ENCODE assay signal across 14 cellular contexts in the genomic region with DNA sequence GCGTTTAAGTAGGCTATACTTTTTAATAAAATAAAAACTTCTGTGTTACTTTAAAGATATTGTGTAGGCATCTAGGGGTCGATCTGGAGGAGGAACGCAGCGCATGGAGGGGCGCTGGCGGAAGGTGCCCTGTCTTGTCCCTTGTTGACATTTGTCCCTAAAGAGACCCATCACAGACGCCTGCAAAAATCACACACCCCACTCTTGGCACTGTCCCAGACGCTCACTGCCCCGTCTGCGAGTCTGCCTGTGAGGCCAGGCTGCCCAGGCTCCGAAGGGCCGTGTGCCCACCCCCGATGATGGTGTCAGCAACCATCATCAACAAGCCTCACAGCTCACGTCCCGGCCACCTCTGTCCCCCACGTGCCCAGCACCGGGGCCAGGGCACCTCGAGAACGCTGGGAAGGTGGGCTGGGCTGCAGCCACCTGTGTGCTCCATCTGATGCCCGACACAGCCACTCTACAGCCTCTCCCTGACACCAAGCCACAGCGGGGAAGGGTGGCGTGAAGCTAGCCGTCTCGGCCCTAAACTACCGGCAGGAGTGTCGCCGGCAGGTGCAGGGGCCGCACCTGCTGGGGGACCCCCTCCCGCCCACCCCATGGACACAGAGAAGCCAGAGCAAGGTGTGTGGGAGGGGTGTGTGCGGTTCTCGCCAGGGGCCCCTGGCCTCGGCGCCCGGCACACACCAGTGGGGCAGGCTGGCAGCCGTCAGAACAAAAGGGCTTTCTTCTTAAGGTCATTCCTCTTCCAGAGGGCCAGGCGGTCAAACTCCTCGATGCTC. TPM values are rescaled to one million over a fixed set of nuclear protein-coding genes. Genes with fewer than 3 reads are reported as not detected.
DNase-seq lines count a peak whose midpoint lies in the region; ATAC-seq and TF ChIP-seq lines count a peak whose summit lies in the region.
"Had no signal": no experiment of that assay in that cellular context is flagged by ENCODE, and none has a peak within 500 bp of the region (broad histone marks: within the 10 kb centered on the region; RNA-seq: fewer than 3 reads in every experiment).

No MANE protein-coding gene starts in this region.

- H3K36me3 ChIP-seq in left ventricle myocardium inferior, result no peaks in the 10 kb centered on the region
- H3K36me3 ChIP-seq in effector memory CD4-positive, alpha-beta T cell (ENCODE audit: control insufficient read depth, insufficient read depth, low read length), result no peaks in the 10 kb centered on the region
- H3K36me3 ChIP-seq: BE2C, SJSA1 had no signal

- in situ Hi-C loops in ACHN (cut with HindIII; ENCODE audit: low pct_ligation_motif_present, low pct_unique_long_range_greater_than_20kb, low sequenced_read_pairs), result no loop called here

- H3K9me3 ChIP-seq in left ventricle myocardium inferior (replicated peaks), result no peaks in the 10 kb centered on the region
- no peaks in the 10 kb centered on the region for H3K9me3 ChIP-seq in effector memory CD4-positive, alpha-beta T cell (ENCODE audit: control insufficient read depth, low read length)
- H3K9me3 ChIP-seq: BE2C, SJSA1 had no signal

- H3K4me1 ChIP-seq in left ventricle myocardium inferior, result peaks cover 55% of the 10 kb centered on the region
- H3K4me1 ChIP-seq in effector memory CD4-positive, alpha-beta T cell (ENCODE audit: control insufficient read depth, insufficient read depth, low read length, poor library complexity, severe bottlenecking), result peaks cover 37% of the 10 kb centered on the region

- peak overlapping the region; percentile 58 for H3K4me3 Mint-ChIP-seq in natural killer cell treated with Interleukin-12 subunit alpha and Interleukin-12 subunit beta and Interleukin-15 and Interleukin-18, amount 100 ng/mL, for 72 hours
- peak overlapping the region; percentile 98 for H3K4me3 Mint-ChIP-seq in stimulated activated effector memory CD8-positive, alpha-beta T cell treated with anti-CD3 and anti-CD28 coated beads, Interleukin-12 subunit alpha, Interleukin-12 subunit beta, amount 100 ng/mL, for 72 hours
- H3K4me3 Mint-ChIP-seq: CD8-positive, alpha-beta T cell had no signal

- peaks cover 0 to 6% of the 10 kb centered on the region in 2 donors for H3K27me3 Mint-ChIP-seq in natural killer cell treated with Interleukin-12 subunit alpha and Interleukin-12 subunit beta and Interleukin-15 and Interleukin-18, amount 100 ng/mL, for 72 hours

- H3K27ac ChIP-seq in left ventricle myocardium inferior (replicated peaks) (no peak overlapping the region), RWPE1 (peak overlapping the region; percentile 93; the same call in 1 of the 2 replicates)
- no peak overlapping the region for H3K27ac ChIP-seq in effector memory CD4-positive, alpha-beta T cell (ENCODE audit: insufficient read depth, low read length, poor library complexity, severe bottlenecking)
- H3K27ac ChIP-seq: SJSA1 had no signal

- CTCF ChIA-PET in RWPE1 (lab: Yijun Ruan, JAX), result no interaction called here

- POLR2A ChIA-PET in RWPE1 (lab: Yijun Ruan, JAX; ENCODE audit: low non-redundant PET), result no interaction called here

- ATAC-seq in Right ventricle myocardium inferior (no peak), HG03354 (IDR thresholded peaks at IDR 0.05; ENCODE audit: poor library complexity, severe bottlenecking, unreplicated experiment) (no peak)
- ATAC-seq in natural killer cell treated with Interleukin-12 subunit alpha and Interleukin-12 subunit beta and Interleukin-15 and Interleukin-18, amount 100 ng/mL, for 72 hours, result no peak
- no peak for ATAC-seq in stimulated activated effector memory CD8-positive, alpha-beta T cell treated with anti-CD3 and anti-CD28 coated beads, Interleukin-12 subunit alpha, Interleukin-12 subunit beta, amount 100 ng/mL, for 72 hours
- ATAC-seq: CD8-positive, alpha-beta T cell had no signal

- H3K27ac Mint-ChIP-seq in natural killer cell treated with Interleukin-12 subunit alpha and Interleukin-12 subunit beta and Interleukin-15 and Interleukin-18, amount 100 ng/mL, for 72 hours, result peak overlapping the region; percentile 47 to 56
- H3K27ac Mint-ChIP-seq in stimulated activated effector memory CD8-positive, alpha-beta T cell treated with anti-CD3 and anti-CD28 coated beads, Interleukin-12 subunit alpha, Interleukin-12 subunit beta, amount 100 ng/mL, for 72 hours, result peak overlapping the region; percentile 98

- H3K27me3 ChIP-seq in left ventricle myocardium inferior (ENCODE audit: low read depth), result no peaks in the 10 kb centered on the region
- no peaks in the 10 kb centered on the region for H3K27me3 ChIP-seq in effector memory CD4-positive, alpha-beta T cell (replicated peaks; ENCODE audit: control insufficient read depth, insufficient read depth, low read length, poor library complexity, severe bottlenecking)
- H3K27me3 ChIP-seq: BE2C, SJSA1 had no signal

- no peaks in the 10 kb centered on the region for H3K36me3 Mint-ChIP-seq in natural killer cell treated with Interleukin-12 subunit alpha and Interleukin-12 subunit beta and Interleukin-15 and Interleukin-18, amount 100 ng/mL, for 72 hours
- H3K36me3 Mint-ChIP-seq in stimulated activated effector memory CD8-positive, alpha-beta T cell treated with anti-CD3 and anti-CD28 coated beads, Interleukin-12 subunit alpha, Interleukin-12 subunit beta, amount 100 ng/mL, for 72 hours, result peaks cover 20% of the 10 kb centered on the region

- no peak overlapping the region for H3K4me3 ChIP-seq in left ventricle myocardium inferior
- no peak overlapping the region for H3K4me3 ChIP-seq in effector memory CD4-positive, alpha-beta T cell (ENCODE audit: insufficient read depth, low read depth, low read length, poor library complexity, severe bottlenecking)
- H3K4me3 ChIP-seq: SJSA1 had no signal

- peaks cover 65 to 70% of the 10 kb centered on the region in 2 donors for H3K4me1 Mint-ChIP-seq in natural killer cell treated with Interleukin-12 subunit alpha and Interleukin-12 subunit beta and Interleukin-15 and Interleukin-18, amount 100 ng/mL, for 72 hours (ENCODE audit: low read depth in 2 of 2)
- peaks cover 80% of the 10 kb centered on the region for H3K4me1 Mint-ChIP-seq in stimulated activated effector memory CD8-positive, alpha-beta T cell treated with anti-CD3 and anti-CD28 coated beads, Interleukin-12 subunit alpha, Interleukin-12 subunit beta, amount 100 ng/mL, for 72 hours

- intact Hi-C loops in Right ventricle myocardium inferior (cut with DNase I), result no loop called here
- intact Hi-C loops in left ventricle myocardium inferior (cut with micrococcal nuclease), result no loop called here

- H3K9me3 Mint-ChIP-seq in natural killer cell treated with Interleukin-12 subunit alpha and Interleukin-12 subunit beta and Interleukin-15 and Interleukin-18, amount 100 ng/mL, for 72 hours, result no peaks in the 10 kb centered on the region
- no peaks in the 10 kb centered on the region for H3K9me3 Mint-ChIP-seq in stimulated activated effector memory CD8-positive, alpha-beta T cell treated with anti-CD3 and anti-CD28 coated beads, Interleukin-12 subunit alpha, Interleukin-12 subunit beta, amount 100 ng/mL, for 72 hours
- H3K9me3 Mint-ChIP-seq: CD8-positive, alpha-beta T cell had no signal

- DNase-seq in Right ventricle myocardium inferior (ENCODE audit: missing footprints) (peak; percentile 61), left ventricle myocardium inferior (no peak), RWPE1 (ENCODE audit: low spot score) (no peak), ACHN (no peak)
- peak; percentile 50 for DNase-seq in natural killer cell treated with Interleukin-12 subunit alpha and Interleukin-12 subunit beta and Interleukin-15 and Interleukin-18, amount 100 ng/mL, for 72 hours (ENCODE audit: low spot score)
- no peak for DNase-seq in stimulated activated effector memory CD8-positive, alpha-beta T cell treated with anti-CD3 and anti-CD28 coated beads, Interleukin-12 subunit alpha, Interleukin-12 subunit beta, amount 100 ng/mL, for 72 hours (ENCODE audit: low spot score in 2 of 2)
- DNase-seq in effector memory CD4-positive, alpha-beta T cell, result no peak
- DNase-seq: BE2C; CD8-positive, alpha-beta T cell; NCI-H1417 treated with DMSO at 0.1 percent for 48 hours; NCI-H2029 treated with DMSO at 0.1 percent for 48 hours; NCI-H510A treated with DMSO at 0.1 percent for 48 hours had no signal

- no peak for TF ChIP-seq CTCF in left ventricle myocardium inferior (IDR thresholded peaks at IDR 0.05; ENCODE audit: borderline replicate concordance)
- TF ChIP-seq CTCF in RWPE1 (conservative IDR thresholded peaks at IDR 0.05; ENCODE audit: low read depth), result no peak

RNA-seq across cellular contexts. Expression of a gene that starts 26.8 kb away (rescaled TPM):
- total RNA-seq in Right ventricle myocardium inferior (8.0 TPM), left ventricle myocardium inferior (6.8 TPM)
- 1 to 10 TPM; 7.2 to 9.1 TPM for total RNA-seq in natural killer cell treated with Interleukin-12 subunit alpha and Interleukin-12 subunit beta and Interleukin-15 and Interleukin-18, amount 100 ng/mL, for 72 hours

Comparison
In these comparisons a context has a peak if more than half of its experiments do, and no peak if none do; other contexts are left out.
1. DNase-seq: peak in Right ventricle myocardium inferior (single experiment) and natural killer cell treated with Interleukin-12 subunit alpha and Interleukin-12 subunit beta and Interleukin-15 and Interleukin-18, amount 100 ng/mL, for 72 hours (single experiment); none in left ventricle myocardium inferior (single experiment), RWPE1 (single experiment), stimulated activated effector memory CD8-positive, alpha-beta T cell treated with anti-CD3 and anti-CD28 coated beads, Interleukin-12 subunit alpha, Interleukin-12 subunit beta, amount 100 ng/mL, for 72 hours (0 of 2), effector memory CD4-positive, alpha-beta T cell (0 of 3) and ACHN (single experiment).